In genomic region chr2:72378737-72379346, GRCh38 we compare ENCODE assay signal across 1 cellular context.
TF ChIP-seq lines count a peak whose summit lies in the region.

No MANE protein-coding gene starts in this region.

TF ChIP-seq in A549, 52 proteins besides CTCF, POLR2A, EP300 and RAD21 (continued from another document):
- TF ChIP-seq GATA3 (IDR thresholded peaks at IDR 0.05; ENCODE audit: borderline replicate concordance) = no peak
- no peak for TF ChIP-seq MAX (IDR thresholded peaks at IDR 0.05)
- TF ChIP-seq CBX2 (IDR thresholded peaks at IDR 0.05; ENCODE audit: borderline replicate concordance, low read depth) = no peak
- TF ChIP-seq SREBF2 (IDR thresholded peaks at IDR 0.05) = no peak
